1 cellular context compared by ENCODE assay signal in the genomic region with DNA sequence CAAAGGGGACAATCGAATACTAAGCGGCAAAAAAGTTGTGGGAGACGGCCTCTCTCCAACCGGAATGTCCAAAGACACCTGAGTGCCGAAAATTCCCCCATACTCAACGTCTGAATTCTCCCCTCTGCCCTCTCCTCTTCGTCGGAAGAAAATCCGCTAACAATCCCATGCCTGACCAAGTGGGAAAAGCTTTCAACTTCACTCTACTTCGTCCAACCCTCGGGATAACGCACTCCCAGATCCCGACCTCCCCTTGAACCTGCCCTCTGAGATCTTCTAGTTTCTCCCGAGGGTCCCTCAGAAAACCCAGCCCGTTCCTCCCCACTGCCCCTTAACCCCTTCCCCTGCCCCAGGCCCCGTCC.
TF ChIP-seq lines count a peak whose summit lies in the region.

No MANE protein-coding gene starts in this region.

TF ChIP-seq in HEK293, 187 proteins besides CTCF, POLR2A, EP300 and RAD21 (continued from another document):
- TF ChIP-seq GFI1B (tag by site-specific recombination; IDR thresholded peaks at IDR 0.05), result peak; percentile 43; the same call in 1 of the 2 replicates
- TF ChIP-seq ZNF768 (tag by site-specific recombination; IDR thresholded peaks at IDR 0.05), result no peak
- no peak for TF ChIP-seq ZNF843 (tag by site-specific recombination; IDR thresholded peaks at IDR 0.05)
- TF ChIP-seq, protein P1, sequence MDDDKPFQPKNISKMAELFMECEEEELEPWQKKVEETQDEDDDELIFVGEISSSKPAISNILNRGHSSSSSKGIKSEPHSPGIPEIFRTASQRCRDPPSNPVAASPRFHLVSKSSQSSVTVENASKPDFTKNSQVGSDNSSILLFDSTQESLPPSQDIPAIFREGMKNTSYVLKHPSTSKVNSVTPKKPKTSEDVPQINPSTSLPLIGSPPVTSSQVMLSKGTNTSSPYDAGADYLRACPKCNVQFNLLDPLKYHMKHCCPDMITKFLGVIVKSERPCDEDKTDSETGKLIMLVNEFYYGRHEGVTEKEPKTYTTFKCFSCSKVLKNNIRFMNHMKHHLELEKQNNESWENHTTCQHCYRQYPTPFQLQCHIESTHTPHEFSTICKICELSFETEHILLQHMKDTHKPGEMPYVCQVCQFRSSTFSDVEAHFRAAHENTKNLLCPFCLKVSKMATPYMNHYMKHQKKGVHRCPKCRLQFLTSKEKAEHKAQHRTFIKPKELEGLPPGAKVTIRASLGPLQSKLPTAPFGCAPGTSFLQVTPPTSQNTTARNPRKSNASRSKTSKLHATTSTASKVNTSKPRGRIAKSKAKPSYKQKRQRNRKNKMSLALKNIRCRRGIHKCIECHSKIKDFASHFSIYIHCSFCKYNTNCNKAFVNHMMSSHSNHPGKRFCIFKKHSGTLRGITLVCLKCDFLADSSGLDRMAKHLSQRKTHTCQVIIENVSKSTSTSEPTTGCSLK (tag by site-specific recombination; IDR thresholded peaks at IDR 0.05), result no peak
- TF ChIP-seq GLIS2 (tag by site-specific recombination; IDR thresholded peaks at IDR 0.05), result no peak
- 0 out of 2 replicates have a peak, but pooled peaks have one; percentile 33 for TF ChIP-seq BCL11A (tag by site-specific recombination; IDR thresholded peaks at IDR 0.05; ENCODE audit: low read depth)
- no peak for TF ChIP-seq ZNF629 (tag by site-specific recombination; IDR thresholded peaks at IDR 0.05)
- TF ChIP-seq ZBTB20 (tag by site-specific recombination; IDR thresholded peaks at IDR 0.05), result peak; percentile 66; the same call in 1 of the 2 replicates
- TF ChIP-seq ZNF549 (tag by site-specific recombination; IDR thresholded peaks at IDR 0.05), result no peak
- TF ChIP-seq ZNF664 (tag by site-specific recombination; IDR thresholded peaks at IDR 0.05), result no peak
- TF ChIP-seq, protein P2, sequence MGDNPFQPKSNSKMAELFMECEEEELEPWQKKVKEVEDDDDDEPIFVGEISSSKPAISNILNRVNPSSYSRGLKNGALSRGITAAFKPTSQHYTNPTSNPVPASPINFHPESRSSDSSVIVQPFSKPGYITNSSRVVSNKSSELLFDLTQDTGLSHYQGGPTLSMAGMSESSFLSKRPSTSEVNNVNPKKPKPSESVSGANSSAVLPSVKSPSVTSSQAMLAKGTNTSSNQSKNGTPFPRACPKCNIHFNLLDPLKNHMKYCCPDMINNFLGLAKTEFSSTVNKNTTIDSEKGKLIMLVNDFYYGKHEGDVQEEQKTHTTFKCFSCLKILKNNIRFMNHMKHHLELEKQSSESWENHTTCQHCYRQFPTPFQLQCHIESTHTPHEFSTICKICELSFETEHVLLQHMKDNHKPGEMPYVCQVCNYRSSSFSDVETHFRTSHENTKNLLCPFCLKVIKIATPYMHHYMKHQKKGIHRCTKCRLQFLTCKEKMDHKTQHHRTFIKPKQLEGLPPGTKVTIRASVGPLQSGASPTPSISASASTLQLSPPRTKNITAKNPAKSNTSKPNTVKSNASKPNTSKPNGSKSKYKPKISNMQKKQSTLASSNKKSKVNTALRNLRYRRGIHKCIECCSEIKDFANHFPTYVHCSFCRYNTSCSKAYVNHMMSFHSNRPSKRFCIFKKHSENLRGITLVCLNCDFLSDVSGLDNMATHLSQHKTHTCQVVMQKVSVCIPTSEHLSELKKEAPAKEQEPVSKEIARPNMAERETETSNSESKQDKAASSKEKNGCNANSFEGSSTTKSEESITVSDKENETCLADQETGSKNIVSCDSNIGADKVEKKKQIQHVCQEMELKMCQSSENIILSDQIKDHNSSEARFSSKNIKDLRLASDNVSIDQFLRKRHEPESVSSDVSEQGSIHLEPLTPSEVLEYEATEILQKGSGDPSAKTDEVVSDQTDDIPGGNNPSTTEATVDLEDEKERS (tag by site-specific recombination; IDR thresholded peaks at IDR 0.05), result no peak
- no peak for TF ChIP-seq ZNF510 (tag by site-specific recombination; IDR thresholded peaks at IDR 0.05; ENCODE audit: insufficient replicate concordance)
- peak; percentile 50; the same call in 1 of the 2 replicates for TF ChIP-seq IKZF3 (tag by site-specific recombination; IDR thresholded peaks at IDR 0.05)
